Comparison of ENCODE assay signal across 15 cellular contexts in genomic region chr22:50114221-50114981, GRCh38. TPM values are rescaled to one million over a fixed set of nuclear protein-coding genes. Genes with fewer than 3 reads are reported as not detected.
DNase-seq lines count a peak whose midpoint lies in the region; ATAC-seq, FAIRE-seq and TF ChIP-seq lines count a peak whose summit lies in the region.
"Had no signal": no experiment of that assay in that cellular context is flagged by ENCODE, and none has a peak within 500 bp of the region (broad histone marks: within the 10 kb centered on the region; RNA-seq: fewer than 3 reads in every experiment).

No MANE protein-coding gene starts in this region.

- CTCF ChIA-PET in A549 (lab: Yijun Ruan, JAX): no interaction called here

- no peak for TF ChIP-seq EP300 in A549 (IDR thresholded peaks at IDR 0.05)

- ATAC-seq in A549 (no peak), GM21825 (IDR thresholded peaks at IDR 0.05; ENCODE audit: unreplicated experiment) (no peak), GM19351 (IDR thresholded peaks at IDR 0.05; ENCODE audit: unreplicated experiment) (no peak), GM21367 (IDR thresholded peaks at IDR 0.05; ENCODE audit: unreplicated experiment) (no peak)
- ATAC-seq: activated T-cell treated with anti-CD3 and anti-CD28 coated beads, Interleukin-2, amount 50 U/mL, for 72 hours had no signal

- no peak for TF ChIP-seq POLR2A in A549 (IDR thresholded peaks at IDR 0.05; ENCODE audit: low read length)

- TF ChIP-seq CTCF in A549 (IDR thresholded peaks at IDR 0.05) (no peak), cardiac fibroblast (IDR thresholded peaks at IDR 0.05; ENCODE audit: low read depth, low read length) (no peak)

- H3K27ac ChIP-seq in A549: 0 out of 6 replicates have a peak overlapping the region, but pooled peaks of 1 of the 2 experiments have one; percentile 34
- no peak overlapping the region for H3K27ac ChIP-seq in muscle layer of colon (ENCODE audit: low read depth, low read length)
- H3K27ac ChIP-seq: epithelial cell of prostate had no signal

- DNase-seq in A549 (ENCODE audit: low read depth in 1 of 2, low spot score in 1 of 2): no peak
- DNase-seq in M059J (ENCODE audit: low read depth): peak; percentile 62
- peak; percentile 80 to 89 for DNase-seq in cardiac fibroblast (ENCODE audit: low read depth in 2 of 2)
- DNase-seq in NCI-H2081 (lab: John Stamatoyannopoulos, UW): no peak
- DNase-seq: activated T-cell treated with anti-CD3 and anti-CD28 coated beads, Interleukin-2, amount 50 U/mL, for 72 hours; BE2C; NCI-H526 treated with DMSO at 0.1 percent for 48 hours; T-helper 9 cell had no signal

- POLR2A ChIA-PET in A549 (lab: Yijun Ruan, JAX): interaction anchor here (0.7 kb wide), 1 partner anchor 180 kb away, joined by 6 read pairs; no protein-coding TSS in a partner anchor

- FAIRE-seq in A549 (lab: Jason Lieb, UNC): no peak
- FAIRE-seq: GM12892, H54 had no signal

- H3K27me3 ChIP-seq in muscle layer of colon (ENCODE audit: control insufficient read depth in 1 of 2, insufficient read depth in 2 of 2, low read length in 2 of 2): peaks cover 0 to 5% of the 10 kb centered on the region in 2 donors
- H3K27me3 ChIP-seq: BE2C had no signal

- H3K4me1 ChIP-seq in A549 (peaks cover 18% of the 10 kb centered on the region; the same call in 2 of the 3 replicates), muscle layer of colon (ENCODE audit: insufficient read depth, low read length) (peaks cover 21% of the 10 kb centered on the region)

- H3K9me3 ChIP-seq in A549 (no peaks in the 10 kb centered on the region), muscle layer of colon (ENCODE audit: low read length) (no peaks in the 10 kb centered on the region)
- H3K9me3 ChIP-seq: BE2C had no signal

- no peak for TF ChIP-seq RAD21 in A549 (conservative IDR thresholded peaks at IDR 0.05 in 1 of 2, IDR thresholded peaks at IDR 0.05 in 1 of 2)

- 66% methylated on average over 18 of the region's 18 CpGs for WGBS in A549 (ENCODE audit: missing lambda C conversion rate)

- peak overlapping the region; percentile 38; the same call in 2 of the 3 replicates for H3K4me2 ChIP-seq in A549

- peak overlapping the region; percentile 39 for H3K9ac ChIP-seq in muscle layer of colon (ENCODE audit: low read length)

- H3K36me3 ChIP-seq in muscle layer of colon (ENCODE audit: insufficient read depth, low read length): no peaks in the 10 kb centered on the region
- H3K36me3 ChIP-seq: BE2C had no signal

- H3K4me3 ChIP-seq in A549 (no peak overlapping the region), cardiac fibroblast (replicated peaks in 1 of 2; ENCODE audit: low read depth in 2 of 2, low read length in 2 of 2) (peak overlapping the region; percentile 44 to 53), muscle layer of colon (ENCODE audit: low read depth in 1 of 2, low read length in 2 of 2) (peak overlapping the region in 1 of 2 donors; percentile 35)

TF ChIP-seq in A549, 52 proteins besides CTCF, POLR2A, EP300 and RAD21:
- no peak for TF ChIP-seq NR3C1 (IDR thresholded peaks at IDR 0.05)
- no peak for TF ChIP-seq CBX2 (IDR thresholded peaks at IDR 0.05; ENCODE audit: borderline replicate concordance, low read depth)
- TF ChIP-seq NFE2L2 (conservative IDR thresholded peaks at IDR 0.05; ENCODE audit: low read length): no peak

RNA-seq across cellular contexts. Expression of gene MOV10L1, which starts 24.6 kb away (rescaled TPM):
- 0.04 TPM in 1 of 2 replicates, not detected in the other for polyA plus RNA-seq in A549 (2011; rRNA removed)
- polyA plus RNA-seq in A549 (2012; cell fraction: cytosol; rRNA removed): not detected in 2 replicates
- polyA plus RNA-seq in A549 (2012; cell fraction: nucleus; rRNA removed): 0.05 TPM in 1 of 2 replicates, not detected in the other
- polyA plus RNA-seq in A549 (2017; fragmentation: RNase III; extraction: RNeasy Plus Mini Kit Qiagen cat#74134 plus additional on column Dnase treatment): 0.04 to 0.30 TPM in 2 of 3 replicates, not detected in the other
- 0.39 TPM in 1 of 2 replicates, not detected in the other for polyA minus RNA-seq in A549 (2011; rRNA and poly(A)+ RNA removed)
- 0.71 and 1.8 TPM in 2 replicates for total RNA-seq in M059J (2014; rRNA removed; shearing (Covaris generic))

RNA-seq across cellular contexts. Expression of gene MLC1, which starts 29.2 kb away (rescaled TPM):
- polyA plus RNA-seq in A549 (2011; rRNA removed) (not detected in 2 replicates), A549 (2017; fragmentation: RNase III; extraction: RNeasy Plus Mini Kit Qiagen cat#74134 plus additional on column Dnase treatment) (not detected in 3 replicates)
- 0.01 TPM in 1 of 2 replicates, not detected in the other for polyA plus RNA-seq in A549 (2012; cell fraction: cytosol; rRNA removed)
- polyA plus RNA-seq in A549 (2012; cell fraction: nucleus; rRNA removed): not detected in 2 replicates
- not detected in 2 replicates for polyA minus RNA-seq in A549 (2011; rRNA and poly(A)+ RNA removed)
- 0.52 TPM in 1 of 2 replicates, not detected in the other for total RNA-seq in M059J (2014; rRNA removed; shearing (Covaris generic))

RNA-seq across cellular contexts. Expression of gene PANX2, which starts 56.1 kb away (rescaled TPM):
- polyA plus RNA-seq in A549 (2011; rRNA removed) (1.5 and 1.6 TPM in 2 replicates), A549 (2017; fragmentation: RNase III; extraction: RNeasy Plus Mini Kit Qiagen cat#74134 plus additional on column Dnase treatment) (3.9 to 4.4 TPM (median 4.3 TPM) in 3 replicates)
- 4.9 and 6.5 TPM in 2 replicates for polyA plus RNA-seq in A549 (2012; cell fraction: cytosol; rRNA removed)
- polyA plus RNA-seq in A549 (2012; cell fraction: nucleus; rRNA removed): 13.2 and 16.9 TPM in 2 replicates
- 0.33 and 1.4 TPM in 2 replicates for polyA minus RNA-seq in A549 (2011; rRNA and poly(A)+ RNA removed)
- total RNA-seq in M059J (2014; rRNA removed; shearing (Covaris generic)): 0.54 and 3.3 TPM in 2 replicates

RNA-seq across cellular contexts. Expression of gene TTLL8, which starts 56.3 kb away (rescaled TPM):
- polyA plus RNA-seq in A549 (2011; rRNA removed) (not detected in 2 replicates), A549 (2017; fragmentation: RNase III; extraction: RNeasy Plus Mini Kit Qiagen cat#74134 plus additional on column Dnase treatment) (not detected in 3 replicates)
- polyA plus RNA-seq in A549 (2012; cell fraction: cytosol; rRNA removed): not detected in 2 replicates
- not detected in 2 replicates for polyA plus RNA-seq in A549 (2012; cell fraction: nucleus; rRNA removed)
- not detected in 2 replicates for polyA minus RNA-seq in A549 (2011; rRNA and poly(A)+ RNA removed)
- total RNA-seq in M059J (2014; rRNA removed; shearing (Covaris generic)): not detected in 2 replicates
- total RNA-seq: activated T-cell treated with anti-CD3 and anti-CD28 coated beads, Interleukin-2, amount 50 U/mL, for 72 hours had no signal

Comparison
In these comparisons a context has a peak if more than half of its experiments do, and no peak if none do; other contexts are left out.
1. DNase-seq: peak in M059J (single experiment) and cardiac fibroblast (2 of 2); none in A549 (0 of 2) and NCI-H2081 (0 of 2).